In genomic region chr16:65414284-65414984, GRCh38 we compare ENCODE assay signal across 14 cellular contexts.
DNase-seq lines count a peak whose midpoint lies in the region; ATAC-seq and TF ChIP-seq lines count a peak whose summit lies in the region.
"Had no signal": no experiment of that assay in that cellular context is flagged by ENCODE, and none has a peak within 500 bp of the region (broad histone marks: within the 10 kb centered on the region; RNA-seq: fewer than 3 reads in every experiment).

No MANE protein-coding gene starts in this region.

- peak; percentile 95 for DNase-seq in EH (ENCODE audit: low read depth)
- peak; percentile 95 for DNase-seq in M059J (ENCODE audit: low read depth)
- peak; percentile 82 for DNase-seq in mammary epithelial cell
- no peak for DNase-seq in mesothelial cell of epicardium (ENCODE audit: low spot score in 2 of 2, unreplicated experiment in 2 of 2)
- no peak for DNase-seq in GF-D8 (lab: John Stamatoyannopoulos, UW)
- DNase-seq in osteocyte (ENCODE audit: extremely low spot score, unreplicated experiment), result no peak
- no peak for DNase-seq in KBM-7
- DNase-seq: activated CD4-positive, CD25-positive, alpha-beta regulatory T cell treated with anti-CD3 and anti-CD28 coated beads, Interleukin-2, amount 50 U/mL, for 72 hours; activated naive CD4-positive, alpha-beta T cell treated with anti-CD3 and anti-CD28 coated beads, Interleukin-2, amount 10 ng/mL, durations not matched to agents 7 days and 5 days; DMS 273 treated with DMSO at 0.1 percent for 48 hours; lower lobe of right lung; NCI-H2029 treated with DMSO at 0.1 percent for 48 hours; sigmoid colon had no signal

- peaks cover 5% of the 10 kb centered on the region for H3K9me3 ChIP-seq in mammary epithelial cell (replicated peaks; ENCODE audit: insufficient read depth, low read length)
- H3K9me3 ChIP-seq: lower lobe of right lung, sigmoid colon had no signal

- TF ChIP-seq CTCF in mammary epithelial cell (conservative IDR thresholded peaks at IDR 0.05 in 1 of 2, IDR thresholded peaks at IDR 0.05 in 1 of 2; ENCODE audit: extremely low read depth in 1 of 2, insufficient read depth in 1 of 2, low read depth in 1 of 2, low read length in 2 of 2) (no peak), mesothelial cell of epicardium (IDR thresholded peaks at IDR 0.05; ENCODE audit: unreplicated experiment) (no peak), osteocyte (IDR thresholded peaks at IDR 0.05) (no peak)

- H3K4me1 Mint-ChIP-seq in mesothelial cell of epicardium (peaks cover 26% of the 10 kb centered on the region), osteocyte (ENCODE audit: unreplicated experiment) (peaks cover 28% of the 10 kb centered on the region)
- H3K4me1 Mint-ChIP-seq: activated naive CD4-positive, alpha-beta T cell treated with anti-CD3 and anti-CD28 coated beads, Interleukin-2, amount 10 ng/mL, durations not matched to agents 7 days and 5 days had no signal

- H3K4me3 ChIP-seq in mammary epithelial cell (replicated peaks in 1 of 3; ENCODE audit: insufficient read depth in 1 of 3, low read depth in 2 of 3, low read length in 3 of 3), result no peak overlapping the region
- H3K4me3 ChIP-seq: lower lobe of right lung, sigmoid colon had no signal

- in situ Hi-C loops in mammary epithelial cell (cut with MboI; ENCODE audit: low sequenced_read_pairs in 2 of 2) (no loop called here), KBM-7 (cut with MboI; ENCODE audit: low pct_unique_long_range_greater_than_20kb, low sequenced_read_pairs) (no loop called here)

- no peaks in the 10 kb centered on the region for H4K20me1 ChIP-seq in mammary epithelial cell (ENCODE audit: insufficient read depth, low read length)

- H3K4me3 Mint-ChIP-seq in mesothelial cell of epicardium (no peak overlapping the region), osteocyte (ENCODE audit: unreplicated experiment) (no peak overlapping the region)
- H3K4me3 Mint-ChIP-seq: activated naive CD4-positive, alpha-beta T cell treated with anti-CD3 and anti-CD28 coated beads, Interleukin-2, amount 10 ng/mL, durations not matched to agents 7 days and 5 days had no signal

- H3K36me3 Mint-ChIP-seq in mesothelial cell of epicardium (peaks cover 3% of the 10 kb centered on the region), osteocyte (ENCODE audit: unreplicated experiment) (no peaks in the 10 kb centered on the region)
- H3K36me3 Mint-ChIP-seq: activated naive CD4-positive, alpha-beta T cell treated with anti-CD3 and anti-CD28 coated beads, Interleukin-2, amount 10 ng/mL, durations not matched to agents 7 days and 5 days had no signal

- dilution Hi-C loops in mammary epithelial cell (cut with HindIII; ENCODE audit: low sequenced_read_pairs), result no loop called here

- no peak for ATAC-seq in GM21390 (IDR thresholded peaks at IDR 0.05; ENCODE audit: unreplicated experiment)
- ATAC-seq: lower lobe of right lung had no signal

- intact Hi-C loops in mammary epithelial cell (cut with micrococcal nuclease), result loop anchor here (10.0 kb wide), 1 partner anchor 250 kb away; no protein-coding TSS in a partner anchor

- H3K9me3 Mint-ChIP-seq in mesothelial cell of epicardium (peaks cover 6% of the 10 kb centered on the region), osteocyte (ENCODE audit: unreplicated experiment) (peaks cover 4% of the 10 kb centered on the region)

- CTCF ChIA-PET in mammary epithelial cell (lab: Charles Lee; ENCODE audit: low non-redundant PET), result no interaction called here

- 83% methylated on average over 6 of the region's 7 CpGs for WGBS in mammary epithelial cell (ENCODE audit: low coverage, missing lambda C conversion rate)

- H3K27ac ChIP-seq in mammary epithelial cell (ENCODE audit: insufficient read depth, low read depth, low read length), result no peak overlapping the region
- H3K27ac ChIP-seq: lower lobe of right lung, sigmoid colon had no signal

- H3K27me3 Mint-ChIP-seq in mesothelial cell of epicardium (ENCODE audit: low read depth) (no peaks in the 10 kb centered on the region), osteocyte (ENCODE audit: unreplicated experiment) (no peaks in the 10 kb centered on the region)
- H3K27me3 Mint-ChIP-seq: activated naive CD4-positive, alpha-beta T cell treated with anti-CD3 and anti-CD28 coated beads, Interleukin-2, amount 10 ng/mL, durations not matched to agents 7 days and 5 days had no signal

- H2AFZ ChIP-seq in mammary epithelial cell (ENCODE audit: low read depth, low read length), result no peak overlapping the region

- no peaks in the 10 kb centered on the region for H3K36me3 ChIP-seq in mammary epithelial cell (ENCODE audit: insufficient read depth, low read length)
- H3K36me3 ChIP-seq: lower lobe of right lung, sigmoid colon had no signal

- H3K4me1 ChIP-seq in mammary epithelial cell (ENCODE audit: insufficient read depth, low read length), result peaks cover 40% of the 10 kb centered on the region
- H3K4me1 ChIP-seq: lower lobe of right lung, sigmoid colon had no signal

- H3K79me2 ChIP-seq in mammary epithelial cell (ENCODE audit: insufficient read depth, low read length), result no peaks in the 10 kb centered on the region

- H3K27ac Mint-ChIP-seq in mesothelial cell of epicardium, result peak overlapping the region; percentile 35
- no peak overlapping the region for H3K27ac Mint-ChIP-seq in osteocyte (ENCODE audit: unreplicated experiment)
- H3K27ac Mint-ChIP-seq: activated naive CD4-positive, alpha-beta T cell treated with anti-CD3 and anti-CD28 coated beads, Interleukin-2, amount 10 ng/mL, durations not matched to agents 7 days and 5 days had no signal

- peak overlapping the region; percentile 50 for H3K4me2 ChIP-seq in mammary epithelial cell (ENCODE audit: insufficient read depth, low read depth, low read length)

- BruUV-seq in mammary epithelial cell (replicated peaks; lab: Mats Ljungman, UMichigan), result no TSS peak

- no peaks in the 10 kb centered on the region for H3K27me3 ChIP-seq in mammary epithelial cell (ENCODE audit: insufficient read depth, low read length)
- H3K27me3 ChIP-seq: sigmoid colon had no signal

- no peak overlapping the region for H3K9ac ChIP-seq in mammary epithelial cell (ENCODE audit: insufficient read depth, low read length)

Comparison
In these comparisons a context has a peak if more than half of its experiments do, and no peak if none do; other contexts are left out.
1. DNase-seq: peak in EH (single experiment), M059J (single experiment) and mammary epithelial cell (single experiment); none in mesothelial cell of epicardium (0 of 2), GF-D8 (single experiment), osteocyte (single experiment) and KBM-7 (single experiment).